ENCODE assay signal across 12 cellular contexts in the genomic region with DNA sequence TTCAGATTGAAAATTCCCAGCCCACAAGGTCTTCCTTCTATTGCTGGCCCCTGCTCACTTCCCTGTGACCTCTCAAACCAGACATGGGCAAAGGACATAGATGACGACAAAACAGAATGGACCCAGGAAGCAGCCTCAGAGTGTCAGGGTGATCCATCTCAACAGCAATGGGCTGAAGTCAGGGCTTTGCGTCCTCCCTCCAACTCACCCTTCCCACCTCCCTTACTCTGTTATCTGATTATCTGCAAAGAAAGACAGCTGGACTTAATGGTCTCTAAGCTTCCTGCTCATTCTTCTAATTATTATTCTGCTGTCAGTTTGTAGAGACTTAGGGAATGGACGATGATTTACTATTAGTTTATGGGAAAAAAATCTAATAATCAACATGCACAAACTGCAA.
DNase-seq lines count a peak whose midpoint lies in the region; ATAC-seq and TF ChIP-seq lines count a peak whose summit lies in the region.
"Had no signal": no experiment of that assay in that cellular context is flagged by ENCODE, and none has a peak within 500 bp of the region (broad histone marks: within the 10 kb centered on the region; RNA-seq: fewer than 3 reads in every experiment).

No MANE protein-coding gene starts in this region.

- H3K4me3 Mint-ChIP-seq in activated naive CD8-positive, alpha-beta T cell treated with anti-CD3 and anti-CD28 coated beads, Interleukin-2, amount 50 U/mL, for 24 hours: no peak overlapping the region
- H3K4me3 Mint-ChIP-seq in memory B cell: no peak overlapping the region

- CTCF ChIA-PET in HEK293 (lab: Yijun Ruan, JAX): no interaction called here

- TF ChIP-seq CTCF in HEK293 (tag by site-specific recombination; IDR thresholded peaks at IDR 0.05) (no peak), GM10266 (IDR thresholded peaks at IDR 0.05; ENCODE audit: control insufficient read depth, insufficient read depth, low read depth, missing control alignments) (no peak)

- no peak for DNase-seq in activated naive CD8-positive, alpha-beta T cell treated with anti-CD3 and anti-CD28 coated beads, Interleukin-2, amount 50 U/mL, for 24 hours
- DNase-seq in memory B cell (ENCODE audit: low spot score in 2 of 2) (no peak), GM10266 (ENCODE audit: extremely low spot score) (no peak), DMS79 (lab: John Stamatoyannopoulos, UW) (no peak)
- DNase-seq in activated effector memory CD4-positive, alpha-beta T cell treated with anti-CD3 and anti-CD28 coated beads, Interleukin-2, amount 50 U/mL, for 16 hours: no peak
- DNase-seq: MG63, small intestine, T1000 had no signal

- H3K27ac ChIP-seq in BLaER1 treated with 17β-estradiol and CSF1 and Interleukin-3, amounts not matched to agents 10 nM and 100 nM: peak overlapping the region in 3 of 11 experiments; percentile 9 to 77 (median 38); a peak in 5 of 22 replicates
- H3K27ac ChIP-seq in HEK293 (ENCODE audit: extremely low read depth, low read depth, low read length): 0 out of 2 replicates have a peak overlapping the region, but pooled peaks have one; percentile 10
- H3K27ac ChIP-seq: breast epithelium had no signal

- H3K4me2 ChIP-seq in BLaER1 treated with 17β-estradiol and CSF1 and Interleukin-3, amounts not matched to agents 10 nM and 100 nM: peak overlapping the region; percentile 8 to 91 (median 74); a peak in 16 of 22 replicates

- H3K4me1 ChIP-seq in BLaER1 treated with 17β-estradiol and CSF1 and Interleukin-3, amounts not matched to agents 10 nM and 100 nM: peaks cover 52 to 77% (median 67%) of the 10 kb centered on the region in 10 experiments
- peaks cover 25% of the 10 kb centered on the region for H3K4me1 ChIP-seq in HEK293 (ENCODE audit: control insufficient read depth, insufficient read depth, low read length)
- H3K4me1 ChIP-seq: breast epithelium had no signal

- peak overlapping the region in 1 of 11 experiments; percentile 28; a peak in 2 of 22 replicates for H3K9ac ChIP-seq in BLaER1 treated with 17β-estradiol and CSF1 and Interleukin-3, amounts not matched to agents 10 nM and 100 nM

- H3K27me3 Mint-ChIP-seq in activated naive CD8-positive, alpha-beta T cell treated with anti-CD3 and anti-CD28 coated beads, Interleukin-2, amount 50 U/mL, for 24 hours: no peaks in the 10 kb centered on the region
- H3K27me3 Mint-ChIP-seq in memory B cell: no peaks in the 10 kb centered on the region

- peaks cover 0 to 32% (median 5%) of the 10 kb centered on the region in 11 experiments; a peak in 11 of 22 replicates for H3K36me3 ChIP-seq in BLaER1 treated with 17β-estradiol and CSF1 and Interleukin-3, amounts not matched to agents 10 nM and 100 nM
- no peaks in the 10 kb centered on the region for H3K36me3 ChIP-seq in HEK293 (ENCODE audit: control insufficient read depth in 2 of 2, insufficient read depth in 1 of 2, low read length in 2 of 2)
- H3K36me3 ChIP-seq: breast epithelium, MG63 had no signal

- POLR2A ChIA-PET in HEK293 (lab: Yijun Ruan, JAX): no interaction called here

- no peaks in the 10 kb centered on the region for H3K9me3 ChIP-seq in BLaER1 treated with 17β-estradiol and CSF1 and Interleukin-3, amounts not matched to agents 10 nM and 100 nM (replicated peaks in 1 of 11)
- no peaks in the 10 kb centered on the region for H3K9me3 ChIP-seq in HEK293 (ENCODE audit: control insufficient read depth, insufficient read depth, low read depth, low read length)
- H3K9me3 ChIP-seq: breast epithelium, MG63 had no signal

- H3K4me3 ChIP-seq in BLaER1 treated with 17β-estradiol and CSF1 and Interleukin-3, amounts not matched to agents 10 nM and 100 nM: no peak overlapping the region
- no peak overlapping the region for H3K4me3 ChIP-seq in HEK293 (ENCODE audit: low read depth, low read length)
- H3K4me3 ChIP-seq: breast epithelium, MG63 had no signal

- H3K4me1 Mint-ChIP-seq in activated naive CD8-positive, alpha-beta T cell treated with anti-CD3 and anti-CD28 coated beads, Interleukin-2, amount 50 U/mL, for 24 hours: peaks cover 79% of the 10 kb centered on the region
- peaks cover 61% of the 10 kb centered on the region for H3K4me1 Mint-ChIP-seq in memory B cell

- no peaks in the 10 kb centered on the region for H3K27me3 ChIP-seq in BLaER1 treated with 17β-estradiol and CSF1 and Interleukin-3, amounts not matched to agents 10 nM and 100 nM
- H3K27me3 ChIP-seq: breast epithelium, MG63 had no signal

- no peak for ATAC-seq in activated naive CD8-positive, alpha-beta T cell treated with anti-CD3 and anti-CD28 coated beads, Interleukin-2, amount 50 U/mL, for 24 hours
- no peak for ATAC-seq in memory B cell (ENCODE audit: low read depth)
- no peak for ATAC-seq in HG02759 (IDR thresholded peaks at IDR 0.05; ENCODE audit: unreplicated experiment)

- H3K36me3 Mint-ChIP-seq in activated naive CD8-positive, alpha-beta T cell treated with anti-CD3 and anti-CD28 coated beads, Interleukin-2, amount 50 U/mL, for 24 hours (ENCODE audit: low read depth): peaks cover 35% of the 10 kb centered on the region
- peaks cover 14% of the 10 kb centered on the region for H3K36me3 Mint-ChIP-seq in memory B cell

- peak overlapping the region; percentile 73 for H3K27ac Mint-ChIP-seq in activated naive CD8-positive, alpha-beta T cell treated with anti-CD3 and anti-CD28 coated beads, Interleukin-2, amount 50 U/mL, for 24 hours
- H3K27ac Mint-ChIP-seq in memory B cell: peak overlapping the region; percentile 91

- peaks cover 0 to 29% (median 3%) of the 10 kb centered on the region in 11 experiments; a peak in 7 of 22 replicates for H4K20me1 ChIP-seq in BLaER1 treated with 17β-estradiol and CSF1 and Interleukin-3, amounts not matched to agents 10 nM and 100 nM

- H3K9me3 Mint-ChIP-seq in activated naive CD8-positive, alpha-beta T cell treated with anti-CD3 and anti-CD28 coated beads, Interleukin-2, amount 50 U/mL, for 24 hours: no peaks in the 10 kb centered on the region
- no peaks in the 10 kb centered on the region for H3K9me3 Mint-ChIP-seq in memory B cell

TF ChIP-seq in HEK293, 187 proteins besides CTCF, POLR2A, EP300 and RAD21 (continues in another document):
- TF ChIP-seq ZNF138 (tag by site-specific recombination; IDR thresholded peaks at IDR 0.05; ENCODE audit: borderline replicate concordance) (no peak), ZNF701 (tag by site-specific recombination; IDR thresholded peaks at IDR 0.05) (no peak), ZNF571 (tag by site-specific recombination; IDR thresholded peaks at IDR 0.05) (no peak), ZNF394 (tag by site-specific recombination; IDR thresholded peaks at IDR 0.05; ENCODE audit: borderline replicate concordance) (no peak), ZNF585B (tag by site-specific recombination; IDR thresholded peaks at IDR 0.05) (no peak), ZBTB17 (tag by site-specific recombination; IDR thresholded peaks at IDR 0.05) (no peak), ZNF501 (tag by site-specific recombination; IDR thresholded peaks at IDR 0.05) (no peak), ZNF211 (tag by site-specific recombination; IDR thresholded peaks at IDR 0.05; ENCODE audit: low read depth) (no peak), ZNF561 (tag by site-specific recombination; IDR thresholded peaks at IDR 0.05; ENCODE audit: borderline replicate concordance) (no peak), ZNF677 (tag by site-specific recombination; IDR thresholded peaks at IDR 0.05) (no peak)
- TF ChIP-seq, protein P1, sequence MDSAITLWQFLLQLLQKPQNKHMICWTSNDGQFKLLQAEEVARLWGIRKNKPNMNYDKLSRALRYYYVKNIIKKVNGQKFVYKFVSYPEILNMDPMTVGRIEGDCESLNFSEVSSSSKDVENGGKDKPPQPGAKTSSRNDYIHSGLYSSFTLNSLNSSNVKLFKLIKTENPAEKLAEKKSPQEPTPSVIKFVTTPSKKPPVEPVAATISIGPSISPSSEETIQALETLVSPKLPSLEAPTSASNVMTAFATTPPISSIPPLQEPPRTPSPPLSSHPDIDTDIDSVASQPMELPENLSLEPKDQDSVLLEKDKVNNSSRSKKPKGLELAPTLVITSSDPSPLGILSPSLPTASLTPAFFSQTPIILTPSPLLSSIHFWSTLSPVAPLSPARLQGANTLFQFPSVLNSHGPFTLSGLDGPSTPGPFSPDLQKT (IDR thresholded peaks at IDR 0.05; ENCODE audit: borderline replicate concordance, low read depth, low read length): no peak
- TF ChIP-seq, protein P2, sequence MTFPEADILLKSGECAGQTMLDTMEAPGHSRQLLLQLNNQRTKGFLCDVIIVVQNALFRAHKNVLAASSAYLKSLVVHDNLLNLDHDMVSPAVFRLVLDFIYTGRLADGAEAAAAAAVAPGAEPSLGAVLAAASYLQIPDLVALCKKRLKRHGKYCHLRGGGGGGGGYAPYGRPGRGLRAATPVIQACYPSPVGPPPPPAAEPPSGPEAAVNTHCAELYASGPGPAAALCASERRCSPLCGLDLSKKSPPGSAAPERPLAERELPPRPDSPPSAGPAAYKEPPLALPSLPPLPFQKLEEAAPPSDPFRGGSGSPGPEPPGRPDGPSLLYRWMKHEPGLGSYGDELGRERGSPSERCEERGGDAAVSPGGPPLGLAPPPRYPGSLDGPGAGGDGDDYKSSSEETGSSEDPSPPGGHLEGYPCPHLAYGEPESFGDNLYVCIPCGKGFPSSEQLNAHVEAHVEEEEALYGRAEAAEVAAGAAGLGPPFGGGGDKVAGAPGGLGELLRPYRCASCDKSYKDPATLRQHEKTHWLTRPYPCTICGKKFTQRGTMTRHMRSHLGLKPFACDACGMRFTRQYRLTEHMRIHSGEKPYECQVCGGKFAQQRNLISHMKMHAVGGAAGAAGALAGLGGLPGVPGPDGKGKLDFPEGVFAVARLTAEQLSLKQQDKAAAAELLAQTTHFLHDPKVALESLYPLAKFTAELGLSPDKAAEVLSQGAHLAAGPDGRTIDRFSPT (tag by site-specific recombination; IDR thresholded peaks at IDR 0.05): no peak
- TF ChIP-seq, protein P3, sequence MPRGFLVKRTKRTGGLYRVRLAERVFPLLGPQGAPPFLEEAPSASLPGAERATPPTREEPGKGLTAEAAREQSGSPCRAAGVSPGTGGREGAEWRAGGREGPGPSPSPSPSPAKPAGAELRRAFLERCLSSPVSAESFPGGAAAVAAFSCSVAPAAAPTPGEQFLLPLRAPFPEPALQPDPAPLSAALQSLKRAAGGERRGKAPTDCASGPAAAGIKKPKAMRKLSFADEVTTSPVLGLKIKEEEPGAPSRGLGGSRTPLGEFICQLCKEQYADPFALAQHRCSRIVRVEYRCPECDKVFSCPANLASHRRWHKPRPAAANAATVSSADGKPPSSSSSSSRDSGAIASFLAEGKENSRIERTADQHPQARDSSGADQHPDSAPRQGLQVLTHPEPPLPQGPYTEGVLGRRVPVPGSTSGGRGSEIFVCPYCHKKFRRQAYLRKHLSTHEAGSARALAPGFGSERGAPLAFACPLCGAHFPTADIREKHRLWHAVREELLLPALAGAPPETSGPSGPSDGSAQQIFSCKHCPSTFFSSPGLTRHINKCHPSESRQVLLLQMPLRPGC (tag by site-specific recombination; IDR thresholded peaks at IDR 0.05): no peak
